Comparison of ENCODE assay signal across 9 cellular contexts in the genomic region with DNA sequence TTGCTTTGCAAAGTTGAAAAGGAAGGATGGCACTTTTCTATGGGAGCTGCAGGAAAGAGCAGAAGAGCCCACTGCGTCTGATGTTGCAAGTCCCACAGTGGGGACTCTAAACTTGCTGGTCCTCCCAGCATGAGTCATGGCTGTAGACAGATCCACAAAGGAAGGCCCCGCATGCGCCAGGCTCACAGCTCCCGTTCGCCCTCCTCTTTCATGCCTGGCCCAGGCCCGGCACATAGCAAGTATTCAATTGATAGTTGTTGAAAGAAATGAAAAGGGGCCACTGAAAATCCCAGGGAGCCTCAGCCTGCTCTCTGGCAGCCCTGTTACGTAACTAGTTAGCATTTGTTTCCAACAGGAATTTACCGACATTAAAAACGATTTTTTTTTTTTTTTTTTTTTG. TPM values are rescaled to one million over a fixed set of nuclear protein-coding genes. Genes with fewer than 3 reads are reported as not detected.
DNase-seq lines count a peak whose midpoint lies in the region; ATAC-seq lines count a peak whose summit lies in the region.
"Had no signal": no experiment of that assay in that cellular context is flagged by ENCODE, and none has a peak within 500 bp of the region (broad histone marks: within the 10 kb centered on the region; RNA-seq: fewer than 3 reads in every experiment).

No MANE protein-coding gene starts in this region.

- peaks cover 15% of the 10 kb centered on the region for H3K4me1 ChIP-seq in adipocyte (ENCODE audit: control insufficient read depth, insufficient read depth, low read length)

- H3K4me3 ChIP-seq in adipocyte (ENCODE audit: low read length), result peak overlapping the region; percentile 47

- no peaks in the 10 kb centered on the region for H3K36me3 ChIP-seq in adipocyte (ENCODE audit: control insufficient read depth, insufficient read depth, low read length, severe bottlenecking)

- H3K9me3 ChIP-seq in adipocyte (ENCODE audit: control insufficient read depth, low read length), result no peaks in the 10 kb centered on the region

- intact Hi-C loops in Right ventricle myocardium superior (cut with DNase I), result no loop called here
- intact Hi-C loops in posterior cingulate gyrus (cut with DNase I), result no loop called here

- peak overlapping the region; percentile 71 for H3K9ac ChIP-seq in adipocyte (ENCODE audit: low read length)

- peak; percentile 65 for DNase-seq in EL
- no peak for DNase-seq in adipocyte (ENCODE audit: low read depth)
- peak; percentile 84 for DNase-seq in Right ventricle myocardium superior
- DNase-seq in posterior cingulate gyrus, result peak; percentile 47 to 96 (median 70)
- no peak for DNase-seq in SK-N-DZ (ENCODE audit: low spot score)
- no peak for DNase-seq in putamen (ENCODE audit: low spot score)
- no peak for DNase-seq in NCI-H1417 (lab: John Stamatoyannopoulos, UW)
- no peak for DNase-seq in NCI-H510A (lab: John Stamatoyannopoulos, UW)
- DNase-seq: SHP77 had no signal

- H3K27me3 ChIP-seq in adipocyte (replicated peaks; ENCODE audit: control insufficient read depth, insufficient read depth, low read length), result no peaks in the 10 kb centered on the region

- peak; percentile 91 for ATAC-seq in Right ventricle myocardium superior (ENCODE audit: poor library complexity)

RNA-seq across cellular contexts. Expression of a gene that starts 18.9 kb away (rescaled TPM):
- total RNA-seq in Right ventricle myocardium superior, result 25.6 TPM
- polyA plus RNA-seq in SK-N-DZ (2014; cell fraction: cytosol; rRNA removed), result 37.4 and 45.3 TPM in 2 replicates
- 39.8 and 58.2 TPM in 2 replicates for polyA plus RNA-seq in SK-N-DZ (2014; cell fraction: nucleus; rRNA removed)

RNA-seq across cellular contexts. Expression of a gene that starts 54.0 kb away (rescaled TPM):
- 1.3 TPM for total RNA-seq in Right ventricle myocardium superior
- 1.0 TPM in 1 of 2 replicates, not detected in the other for polyA plus RNA-seq in SK-N-DZ (2014; cell fraction: cytosol; rRNA removed)
- polyA plus RNA-seq in SK-N-DZ (2014; cell fraction: nucleus; rRNA removed), result 1.4 and 6.4 TPM in 2 replicates

Comparison
In these comparisons a context has a peak if more than half of its experiments do, and no peak if none do; other contexts are left out.
1. DNase-seq: peak in EL (single experiment), Right ventricle myocardium superior (single experiment) and posterior cingulate gyrus (10 of 10); none in adipocyte (single experiment), SK-N-DZ (single experiment), putamen (single experiment), NCI-H1417 (0 of 3) and NCI-H510A (single experiment).